ENCODE assay signal across 22 cellular contexts in genomic region chr15:35692256-35692867, GRCh38.
A peak's percentile ranks its signal among the peaks of the same experiment; 100 is the strongest.
DNase-seq lines count a peak whose midpoint lies in the region; ATAC-seq and TF ChIP-seq lines count a peak whose summit lies in the region.
"Had no signal": no experiment of that assay in that cellular context is flagged by ENCODE, and none has a peak within 500 bp of the region (broad histone marks: within the 10 kb centered on the region; RNA-seq: fewer than 3 reads in every experiment).

No MANE protein-coding gene starts in this region.

- H3K36me3 ChIP-seq in cardiac muscle cell = no peaks in the 10 kb centered on the region
- no peaks in the 10 kb centered on the region for H3K36me3 ChIP-seq in upper lobe of right lung
- H3K36me3 ChIP-seq: BE2C had no signal

- H3K36me3 Mint-ChIP-seq in activated CD4-positive, alpha-beta memory T cell treated with anti-CD3 and anti-CD28 coated beads, Interleukin-2, amount 10 ng/mL, durations not matched to agents 7 days and 5 days (ENCODE audit: low read depth) = no peaks in the 10 kb centered on the region
- H3K36me3 Mint-ChIP-seq: type B pancreatic cell had no signal

- no peaks in the 10 kb centered on the region for H3K9me3 Mint-ChIP-seq in stimulated activated naive CD8-positive, alpha-beta T cell treated with anti-CD3 and anti-CD28 coated beads, Interleukin-15, amount 100 ng/mL, for 72 hours
- no peaks in the 10 kb centered on the region for H3K9me3 Mint-ChIP-seq in activated CD4-positive, alpha-beta memory T cell treated with anti-CD3 and anti-CD28 coated beads, Interleukin-2, amount 10 ng/mL, durations not matched to agents 7 days and 5 days
- H3K9me3 Mint-ChIP-seq: activated T-cell treated with anti-CD3 and anti-CD28 coated beads, Interleukin-2, amount 50 U/mL, for 4 hours; endodermal cell; type B pancreatic cell had no signal

- H3K27ac ChIP-seq in cardiac muscle cell (peak overlapping the region; percentile 57), upper lobe of right lung (peak overlapping the region; percentile 73)

- H3K4me1 Mint-ChIP-seq in stimulated activated naive CD8-positive, alpha-beta T cell treated with anti-CD3 and anti-CD28 coated beads, Interleukin-15, amount 100 ng/mL, for 72 hours = no peaks in the 10 kb centered on the region
- H3K4me1 Mint-ChIP-seq in activated CD4-positive, alpha-beta memory T cell treated with anti-CD3 and anti-CD28 coated beads, Interleukin-2, amount 10 ng/mL, durations not matched to agents 7 days and 5 days = no peaks in the 10 kb centered on the region

- DNase-seq in cardiac muscle cell (ENCODE audit: low read depth in 1 of 2, low spot score in 1 of 2) (peak in 1 of 2 donors; percentile 42), Right ventricle myocardium superior (no peak), cardiac fibroblast (ENCODE audit: low read depth in 2 of 2) (peak; percentile 52 to 77), iris pigment epithelial cell (ENCODE audit: low read depth) (peak; percentile 50), upper lobe of right lung (no peak)
- DNase-seq in stimulated activated naive CD8-positive, alpha-beta T cell treated with anti-CD3 and anti-CD28 coated beads, Interleukin-15, amount 100 ng/mL, for 72 hours = no peak
- no peak for DNase-seq in activated CD4-positive, alpha-beta memory T cell treated with anti-CD3 and anti-CD28 coated beads, Interleukin-2, amount 10 ng/mL, durations not matched to agents 7 days and 5 days
- DNase-seq: 8988T; activated CD4-positive, CD25-positive, alpha-beta regulatory T cell; activated naive CD4-positive, alpha-beta T cell treated with Interleukin-2 at 50 U/mL for 16 hours; activated T-cell treated with anti-CD3 and anti-CD28 coated beads, Interleukin-2, amount 50 U/mL, for 4 hours; BE2C; endodermal cell; kidney glomerular epithelial cell; midbrain; NCI-H1436; NCI-H524 treated with DMSO at 0.1 percent for 48 hours; stimulated activated CD4-positive, alpha-beta T cell treated with anti-CD3 and anti-CD28 coated beads, Interleukin-2, amount 100 ng/mL, for 24 hours; stimulated activated naive CD4-positive, alpha-beta T cell had no signal

- no peak overlapping the region for H3K27ac Mint-ChIP-seq in stimulated activated naive CD8-positive, alpha-beta T cell treated with anti-CD3 and anti-CD28 coated beads, Interleukin-15, amount 100 ng/mL, for 72 hours
- no peak overlapping the region for H3K27ac Mint-ChIP-seq in activated CD4-positive, alpha-beta memory T cell treated with anti-CD3 and anti-CD28 coated beads, Interleukin-2, amount 10 ng/mL, durations not matched to agents 7 days and 5 days
- H3K27ac Mint-ChIP-seq: endodermal cell, type B pancreatic cell had no signal

- CTCF ChIA-PET in activated CD4-positive, alpha-beta memory T cell treated with anti-CD3 and anti-CD28 coated beads, Interleukin-2, amount 10 ng/mL, durations not matched to agents 7 days and 5 days (lab: Charles Lee) = no interaction called here

- intact Hi-C loops in Right ventricle myocardium superior (cut with DNase I) (loop anchor here (10.0 kb wide), 1 partner anchor 148 kb away; the partner anchor contains the start of gene DPH6), upper lobe of right lung (cut with DNase I) (no loop called here)

- H3K9me3 ChIP-seq in cardiac muscle cell (ENCODE audit: low read depth) (no peaks in the 10 kb centered on the region), upper lobe of right lung (no peaks in the 10 kb centered on the region)
- H3K9me3 ChIP-seq: BE2C had no signal

- H3K4me3 ChIP-seq in cardiac muscle cell (no peak overlapping the region), cardiac fibroblast (replicated peaks in 1 of 2; ENCODE audit: low read depth in 2 of 2, low read length in 2 of 2) (no peak overlapping the region), upper lobe of right lung (no peak overlapping the region)
- H3K4me3 ChIP-seq: skin epidermis had no signal

- POLR2A ChIA-PET in activated CD4-positive, alpha-beta memory T cell treated with anti-CD3 and anti-CD28 coated beads, Interleukin-2, amount 10 ng/mL, durations not matched to agents 7 days and 5 days (lab: Charles Lee) = no interaction called here

- ATAC-seq in Right ventricle myocardium superior (ENCODE audit: poor library complexity) (no peak), upper lobe of right lung (no peak), GM19455 (IDR thresholded peaks at IDR 0.05; ENCODE audit: unreplicated experiment) (no peak)
- no peak for ATAC-seq in stimulated activated naive CD8-positive, alpha-beta T cell treated with anti-CD3 and anti-CD28 coated beads, Interleukin-15, amount 100 ng/mL, for 72 hours
- ATAC-seq: activated T-cell treated with anti-CD3 and anti-CD28 coated beads, Interleukin-2, amount 50 U/mL, for 4 hours had no signal

- H3K27me3 ChIP-seq in cardiac muscle cell (no peaks in the 10 kb centered on the region), upper lobe of right lung (no peaks in the 10 kb centered on the region)
- H3K27me3 ChIP-seq: BE2C had no signal

- peaks cover 34% of the 10 kb centered on the region for H3K27me3 Mint-ChIP-seq in stimulated activated naive CD8-positive, alpha-beta T cell treated with anti-CD3 and anti-CD28 coated beads, Interleukin-15, amount 100 ng/mL, for 72 hours
- H3K27me3 Mint-ChIP-seq in activated CD4-positive, alpha-beta memory T cell treated with anti-CD3 and anti-CD28 coated beads, Interleukin-2, amount 10 ng/mL, durations not matched to agents 7 days and 5 days = peaks cover 4% of the 10 kb centered on the region
- H3K27me3 Mint-ChIP-seq: type B pancreatic cell had no signal

- TF ChIP-seq CTCF in cardiac muscle cell (IDR thresholded peaks at IDR 0.05; ENCODE audit: low read depth, low read length) (no peak), cardiac fibroblast (IDR thresholded peaks at IDR 0.05; ENCODE audit: low read depth, low read length) (no peak), upper lobe of right lung (IDR thresholded peaks at IDR 0.05) (no peak)

- no peak overlapping the region for H3K4me3 Mint-ChIP-seq in stimulated activated naive CD8-positive, alpha-beta T cell treated with anti-CD3 and anti-CD28 coated beads, Interleukin-15, amount 100 ng/mL, for 72 hours
- no peak overlapping the region for H3K4me3 Mint-ChIP-seq in activated CD4-positive, alpha-beta memory T cell treated with anti-CD3 and anti-CD28 coated beads, Interleukin-2, amount 10 ng/mL, durations not matched to agents 7 days and 5 days
- H3K4me3 Mint-ChIP-seq: activated T-cell treated with anti-CD3 and anti-CD28 coated beads, Interleukin-2, amount 50 U/mL, for 4 hours; endodermal cell had no signal

- peaks cover 56% of the 10 kb centered on the region for H3K4me1 ChIP-seq in cardiac muscle cell (ENCODE audit: low read depth)
- peaks cover 21% of the 10 kb centered on the region for H3K4me1 ChIP-seq in upper lobe of right lung

Comparison
In these comparisons a context has a peak if more than half of its experiments do, and no peak if none do; other contexts are left out.
1. DNase-seq: peak in cardiac fibroblast (2 of 2) and iris pigment epithelial cell (single experiment); none in Right ventricle myocardium superior (single experiment), upper lobe of right lung (single experiment), stimulated activated naive CD8-positive, alpha-beta T cell treated with anti-CD3 and anti-CD28 coated beads, Interleukin-15, amount 100 ng/mL, for 72 hours (0 of 2) and activated CD4-positive, alpha-beta memory T cell treated with anti-CD3 and anti-CD28 coated beads, Interleukin-2, amount 10 ng/mL, durations not matched to agents 7 days and 5 days (single experiment).